37 cellular contexts compared by ENCODE assay signal in the genomic region with DNA sequence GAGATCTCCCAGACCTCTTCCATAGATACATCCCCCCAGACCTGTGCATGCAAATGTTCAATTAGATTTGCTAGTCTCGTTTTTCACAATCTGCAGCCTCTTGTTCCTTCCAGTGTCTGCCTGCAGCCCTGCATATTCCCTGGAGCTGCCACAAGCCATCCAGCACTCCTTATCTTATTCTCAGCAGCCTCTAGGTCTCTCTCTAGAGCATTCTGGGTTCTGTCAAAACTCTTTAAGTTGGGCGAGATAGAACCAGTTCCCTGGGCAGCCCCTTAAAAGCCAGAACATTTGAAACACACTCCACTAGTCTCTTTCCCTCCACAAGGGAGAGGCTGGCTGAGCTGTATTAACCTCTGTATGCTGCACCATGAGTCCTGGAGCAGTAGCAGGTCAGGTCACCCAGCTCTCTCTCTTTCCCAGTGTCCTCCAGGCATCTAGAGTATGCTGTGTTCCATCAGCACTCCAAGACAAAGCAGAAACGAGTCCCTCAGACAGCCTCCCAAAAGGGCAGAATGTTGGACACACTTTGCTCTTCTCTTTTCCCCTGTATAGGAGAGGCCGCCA.
"Had no signal": no experiment of that assay in that cellular context is flagged by ENCODE, and none has a peak within 500 bp of the region (broad histone marks: within the 10 kb centered on the region; RNA-seq: fewer than 3 reads in every experiment).

No MANE protein-coding gene starts in this region.

- H3K4me3 ChIP-seq: ascending aorta, cardiac muscle cell, Peyer's patch, SJSA1 had no signal

- H3K4me2 ChIP-seq: KMS-11 had no signal

- H3K27ac ChIP-seq: ascending aorta, cardiac muscle cell, KMS-11, Peyer's patch, SJSA1, VCaP had no signal

- H3K27me3 Mint-ChIP-seq: activated CD4-positive, alpha-beta memory T cell treated with anti-CD3 and anti-CD28 coated beads, Interleukin-2, amount 10 ng/mL, durations not matched to agents 7 days and 5 days; activated CD8-positive, alpha-beta memory T cell treated with anti-CD3 and anti-CD28 coated beads, Interleukin-2, amount 10 ng/mL, durations not matched to agents 7 days and 5 days; activated naive CD4-positive, alpha-beta T cell treated with anti-CD3 and anti-CD28 coated beads, Interleukin-2, amount 50 U/mL, for 24 hours; activated naive CD8-positive, alpha-beta T cell treated with anti-CD3 and anti-CD28 coated beads, Interleukin-2, amount 10 ng/mL, durations not matched to agents 7 days and 5 days; central memory CD8-positive, alpha-beta T cell; T-cell had no signal

- H3K27ac Mint-ChIP-seq: activated CD4-positive, alpha-beta memory T cell treated with anti-CD3 and anti-CD28 coated beads, Interleukin-2, amount 10 ng/mL, durations not matched to agents 7 days and 5 days; activated CD8-positive, alpha-beta memory T cell treated with anti-CD3 and anti-CD28 coated beads, Interleukin-2, amount 10 ng/mL, durations not matched to agents 7 days and 5 days; activated naive CD4-positive, alpha-beta T cell treated with anti-CD3 and anti-CD28 coated beads, Interleukin-2, amount 50 U/mL, for 24 hours; activated naive CD8-positive, alpha-beta T cell treated with anti-CD3 and anti-CD28 coated beads, Interleukin-2, amount 10 ng/mL, durations not matched to agents 7 days and 5 days; T-cell had no signal

- ATAC-seq: activated CD8-positive, alpha-beta memory T cell treated with anti-CD3 and anti-CD28 coated beads, Interleukin-2, amount 10 ng/mL, durations not matched to agents 7 days and 5 days; PC-3; SK-N-SH treated with all-trans-retinoic acid at 6 μM for 48 hours; T-cell had no signal

- DNase-seq: activated CD4-positive, alpha-beta memory T cell treated with anti-CD3 and anti-CD28 coated beads, Interleukin-2, amount 10 ng/mL, durations not matched to agents 7 days and 5 days; activated CD4-positive, alpha-beta T cell treated with anti-CD3 and anti-CD28 coated beads for 1 hour; activated CD4-positive, alpha-beta T cell treated with anti-CD3 and anti-CD28 coated beads for 48 hours; activated CD4-positive, CD25-positive, alpha-beta regulatory T cell; activated CD8-positive, alpha-beta memory T cell treated with anti-CD3 and anti-CD28 coated beads for 24 hours; activated CD8-positive, alpha-beta memory T cell treated with anti-CD3 and anti-CD28 coated beads, Interleukin-2, amount 10 ng/mL, durations not matched to agents 7 days and 5 days; activated CD8-positive, alpha-beta memory T cell treated with anti-CD3 and anti-CD28 coated beads, Interleukin-2, amount 50 U/mL, for 48 hours; activated effector memory CD4-positive, alpha-beta T cell treated with Interleukin-2 at 50 U/mL for 16 hours; activated naive CD8-positive, alpha-beta T cell treated with anti-CD3 and anti-CD28 coated beads, Interleukin-2, amount 10 ng/mL, durations not matched to agents 7 days and 5 days; activated T-cell treated with anti-CD3 and anti-CD28 coated beads, Interleukin-2, amount 50 U/mL, for 48 hours; amygdala; NCI-H1092 treated with DMSO at 0.1 percent for 48 hours; NCI-H1417; NCI-H146; NCI-H187; NCI-H2029 treated with DMSO at 0.1 percent for 48 hours; NCI-H2107; NCI-H2171; NCI-H510A; NCI-H526; NCI-H748 treated with DMSO at 0.1 percent for 48 hours; NK-92 treated with Interleukin-12 subunit alpha and Interleukin-12 subunit beta, amount 100 ng/mL, for 24 hours; PC-3; Peyer's patch; RPMI8226; SHP77 treated with DMSO at 0.1 percent for 48 hours; T-cell; T-helper 2 cell; T-helper 9 cell had no signal

- H3K9ac ChIP-seq: KMS-11 had no signal

- H3K27me3 ChIP-seq: ascending aorta, cardiac muscle cell, Peyer's patch, SJSA1 had no signal

- H3K4me1 ChIP-seq: ascending aorta, Peyer's patch, SJSA1 had no signal

- H3K36me3 ChIP-seq: cardiac muscle cell had no signal

- H3K4me3 Mint-ChIP-seq: activated CD4-positive, alpha-beta memory T cell treated with anti-CD3 and anti-CD28 coated beads, Interleukin-2, amount 10 ng/mL, durations not matched to agents 7 days and 5 days; activated CD8-positive, alpha-beta memory T cell treated with anti-CD3 and anti-CD28 coated beads, Interleukin-2, amount 10 ng/mL, durations not matched to agents 7 days and 5 days; activated naive CD4-positive, alpha-beta T cell treated with anti-CD3 and anti-CD28 coated beads, Interleukin-2, amount 50 U/mL, for 24 hours; activated naive CD8-positive, alpha-beta T cell treated with anti-CD3 and anti-CD28 coated beads, Interleukin-2, amount 10 ng/mL, durations not matched to agents 7 days and 5 days; central memory CD8-positive, alpha-beta T cell; T-cell had no signal

- H3K9me3 ChIP-seq: Peyer's patch, SJSA1 had no signal

- H3K4me1 Mint-ChIP-seq: activated CD4-positive, alpha-beta memory T cell treated with anti-CD3 and anti-CD28 coated beads, Interleukin-2, amount 10 ng/mL, durations not matched to agents 7 days and 5 days; activated CD8-positive, alpha-beta memory T cell treated with anti-CD3 and anti-CD28 coated beads, Interleukin-2, amount 10 ng/mL, durations not matched to agents 7 days and 5 days; activated naive CD4-positive, alpha-beta T cell treated with anti-CD3 and anti-CD28 coated beads, Interleukin-2, amount 50 U/mL, for 24 hours; activated naive CD8-positive, alpha-beta T cell treated with anti-CD3 and anti-CD28 coated beads, Interleukin-2, amount 10 ng/mL, durations not matched to agents 7 days and 5 days; central memory CD8-positive, alpha-beta T cell; T-cell had no signal
